9 cellular contexts compared by ENCODE assay signal in genomic region chr20:40279390-40279789, GRCh38.
DNase-seq lines count a peak whose midpoint lies in the region; TF ChIP-seq lines count a peak whose summit lies in the region.
"Had no signal": no experiment of that assay in that cellular context is flagged by ENCODE, and none has a peak within 500 bp of the region (broad histone marks: within the 10 kb centered on the region; RNA-seq: fewer than 3 reads in every experiment).

No MANE protein-coding gene starts in this region.

- H3K27ac ChIP-seq in HUES64 (ENCODE audit: low read depth, low read length) (peak overlapping the region; percentile 7), thyroid gland (peak overlapping the region in 2 of 3 donors; percentile 45 to 50)

- H3K4me1 ChIP-seq in HUES64 (ENCODE audit: insufficient read depth, low read length): peaks cover 49% of the 10 kb centered on the region
- peaks cover 0 to 4% of the 10 kb centered on the region in 2 donors for H3K4me1 ChIP-seq in thyroid gland

- H3K27me3 ChIP-seq in HUES64 (ENCODE audit: insufficient read depth, low read length) (no peaks in the 10 kb centered on the region), thyroid gland (no peaks in the 10 kb centered on the region)

- intact Hi-C loops in thyroid gland (cut with DNase I): no loop called here

- 32% methylated on average over 1 of the region's 1 CpG for WGBS in HUES64
- WGBS in thyroid gland, 2 donors: 70 to 71% methylated on average over 1 of the region's 1 CpG

- H3K9ac ChIP-seq in HUES64 (ENCODE audit: low read depth, low read length): peak overlapping the region; percentile 9; the same call in 1 of the 2 replicates

- H3K4me3 ChIP-seq in HUES64 (ENCODE audit: low read length): no peak overlapping the region
- no peak overlapping the region for H3K4me3 ChIP-seq in thyroid gland (replicated peaks in 1 of 3)

- DNase-seq in astrocyte of the hippocampus (ENCODE audit: low read depth, low spot score) (peak; percentile 19), iPS-NIHi7 (ENCODE audit: extremely low spot score) (peak; percentile 52), thyroid gland (peak; percentile 12 to 21), DMS114 treated with DMSO at 0.1 percent for 48 hours (lab: John Stamatoyannopoulos, UW; ENCODE audit: unreplicated experiment) (no peak), NCI-H187 (lab: John Stamatoyannopoulos, UW) (no peak)
- no peak for DNase-seq in activated effector memory CD4-positive, alpha-beta T cell treated with Interleukin-2 at 50 U/mL for 16 hours
- DNase-seq: naive B cell, NCI-H524 had no signal

- no peak for TF ChIP-seq CTCF in thyroid gland (IDR thresholded peaks at IDR 0.05)

- H3K9me3 ChIP-seq in HUES64 (ENCODE audit: insufficient read depth, low read depth, low read length) (no peaks in the 10 kb centered on the region), thyroid gland (no peaks in the 10 kb centered on the region)

- peaks cover 14% of the 10 kb centered on the region for H3K36me3 ChIP-seq in HUES64 (ENCODE audit: insufficient read depth, low read length)
- no peaks in the 10 kb centered on the region for H3K36me3 ChIP-seq in thyroid gland

- TF ChIP-seq POLR2A in thyroid gland (IDR thresholded peaks at IDR 0.05): no peak

Comparison
In these comparisons a context has a peak if more than half of its experiments do, and no peak if none do; other contexts are left out.
1. DNase-seq: peak in astrocyte of the hippocampus (single experiment), iPS-NIHi7 (single experiment) and thyroid gland (2 of 2); none in DMS114 treated with DMSO at 0.1 percent for 48 hours (single experiment), NCI-H187 (0 of 2) and activated effector memory CD4-positive, alpha-beta T cell treated with Interleukin-2 at 50 U/mL for 16 hours (single experiment).